ENCODE assay signal across 17 cellular contexts in genomic region chr3:17795733-17796132, GRCh38. TPM values are rescaled to one million over a fixed set of nuclear protein-coding genes. Genes with fewer than 3 reads are reported as not detected.
A peak's percentile ranks its signal among the peaks of the same experiment; 100 is the strongest.
DNase-seq lines count a peak whose midpoint lies in the region; ATAC-seq and FAIRE-seq lines count a peak whose summit lies in the region.
"Had no signal": no experiment of that assay in that cellular context is flagged by ENCODE, and none has a peak within 500 bp of the region (broad histone marks: within the 10 kb centered on the region; RNA-seq: fewer than 3 reads in every experiment).

No MANE protein-coding gene starts in this region.

- no peak overlapping the region for H3K4me3 Mint-ChIP-seq in activated CD4-positive, alpha-beta T cell treated with anti-CD3 and anti-CD28 coated beads, Interleukin-2, amount 10 ng/mL, durations not matched to agents 24 days and 14 days
- H3K4me3 Mint-ChIP-seq: CD8-positive, alpha-beta memory T cell had no signal

- H3K36me3 Mint-ChIP-seq in activated CD4-positive, alpha-beta T cell treated with anti-CD3 and anti-CD28 coated beads, Interleukin-2, amount 10 ng/mL, durations not matched to agents 24 days and 14 days (ENCODE audit: low read depth) = peaks cover 17% of the 10 kb centered on the region

- H3K27me3 Mint-ChIP-seq in activated CD4-positive, alpha-beta T cell treated with anti-CD3 and anti-CD28 coated beads, Interleukin-2, amount 10 ng/mL, durations not matched to agents 24 days and 14 days = no peaks in the 10 kb centered on the region

- DNase-seq in activated CD4-positive, alpha-beta T cell treated with anti-CD3 and anti-CD28 coated beads, Interleukin-2, amount 10 ng/mL, durations not matched to agents 24 days and 14 days = peak; percentile 16
- DNase-seq in activated CD4-positive, alpha-beta T cell treated with anti-CD3 and anti-CD28 coated beads, Interleukin-2, amount 50 U/mL, for 1 hour = no peak
- DNase-seq in amniotic epithelial cell (ENCODE audit: low read depth) = peak; percentile 9
- DNase-seq in fibroblast of gingiva (ENCODE audit: low read depth) = peak; percentile 12
- DNase-seq in RCC 7860 (ENCODE audit: low spot score) = no peak
- no peak for DNase-seq in T-helper 1 cell
- DNase-seq in nucleus accumbens (lab: John Stamatoyannopoulos, UW) = no peak
- DNase-seq: CD8-positive, alpha-beta memory T cell; DMS79; NCI-H1092; NCI-H510A treated with DMSO at 0.1 percent for 48 hours; Peyer's patch; SHP77 treated with DMSO at 0.1 percent for 48 hours had no signal

- peaks cover under 1% of the 10 kb centered on the region for H3K4me1 Mint-ChIP-seq in activated CD4-positive, alpha-beta T cell treated with anti-CD3 and anti-CD28 coated beads, Interleukin-2, amount 10 ng/mL, durations not matched to agents 24 days and 14 days
- H3K4me1 Mint-ChIP-seq: CD8-positive, alpha-beta memory T cell had no signal

- H3K9me3 Mint-ChIP-seq in activated CD4-positive, alpha-beta T cell treated with anti-CD3 and anti-CD28 coated beads, Interleukin-2, amount 10 ng/mL, durations not matched to agents 24 days and 14 days = peaks cover 16% of the 10 kb centered on the region

- intact Hi-C loops in activated CD4-positive, alpha-beta T cell treated with anti-CD3 and anti-CD28 coated beads, Interleukin-2, amount 10 ng/mL, durations not matched to agents 24 days and 14 days (cut with micrococcal nuclease) = no loop called here

- H3K27ac Mint-ChIP-seq in activated CD4-positive, alpha-beta T cell treated with anti-CD3 and anti-CD28 coated beads, Interleukin-2, amount 10 ng/mL, durations not matched to agents 24 days and 14 days = no peak overlapping the region
- H3K27ac Mint-ChIP-seq: CD8-positive, alpha-beta memory T cell had no signal

- no peak for ATAC-seq in GM18517 (IDR thresholded peaks at IDR 0.05; ENCODE audit: unreplicated experiment)
- ATAC-seq: K562 had no signal

- no peak for FAIRE-seq in RCC 7860 (lab: Jason Lieb, UNC)
- FAIRE-seq: D721Med, H1, K562 had no signal

RNA-seq across cellular contexts. Expression of gene TBC1D5, which starts 53.3 kb away (rescaled TPM):
- total RNA-seq in activated CD4-positive, alpha-beta T cell treated with anti-CD3 and anti-CD28 coated beads, Interleukin-2, amount 10 ng/mL, durations not matched to agents 24 days and 14 days = 38.5 and 39.0 TPM in 2 replicates

Comparison
In these comparisons a context has a peak if more than half of its experiments do, and no peak if none do; other contexts are left out.
1. DNase-seq: peak in activated CD4-positive, alpha-beta T cell treated with anti-CD3 and anti-CD28 coated beads, Interleukin-2, amount 10 ng/mL, durations not matched to agents 24 days and 14 days (single experiment), amniotic epithelial cell (single experiment) and fibroblast of gingiva (single experiment); none in activated CD4-positive, alpha-beta T cell treated with anti-CD3 and anti-CD28 coated beads, Interleukin-2, amount 50 U/mL, for 1 hour (single experiment), RCC 7860 (single experiment), T-helper 1 cell (0 of 5) and nucleus accumbens (0 of 56).